Comparison of ENCODE assay signal across 9 cellular contexts in the genomic region with DNA sequence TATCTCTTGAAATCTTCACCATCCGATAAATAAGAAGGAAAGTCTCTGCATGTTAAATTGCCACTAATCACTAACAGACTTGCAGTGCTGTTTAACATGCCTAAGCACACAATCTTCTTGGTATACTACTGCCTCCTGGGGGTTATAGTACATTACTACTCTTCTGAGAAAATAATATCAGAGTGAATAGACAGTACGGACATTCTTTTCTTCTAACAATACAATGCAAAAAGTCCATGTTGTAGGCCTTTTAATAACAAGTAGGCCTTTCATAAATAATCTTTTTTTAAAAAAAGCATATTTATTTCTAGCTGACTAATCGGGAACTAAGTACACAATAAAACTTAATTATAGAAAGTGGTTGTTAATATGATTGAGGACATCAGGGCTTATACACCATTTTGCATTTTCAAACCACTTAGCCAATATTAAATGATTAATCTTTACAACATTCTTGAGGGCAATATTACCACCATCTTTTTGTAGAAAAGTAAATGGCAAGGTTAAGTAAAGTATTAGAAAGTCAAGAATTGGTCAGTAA.
DNase-seq lines count a peak whose midpoint lies in the region; ATAC-seq, FAIRE-seq and TF ChIP-seq lines count a peak whose summit lies in the region.
"Had no signal": no experiment of that assay in that cellular context is flagged by ENCODE, and none has a peak within 500 bp of the region (broad histone marks: within the 10 kb centered on the region; RNA-seq: fewer than 3 reads in every experiment).

No MANE protein-coding gene starts in this region.

- peaks cover 13% of the 10 kb centered on the region for H3K27me3 Mint-ChIP-seq in activated CD8-positive, alpha-beta T cell treated with anti-CD3 and anti-CD28 coated beads for 36 hours

- no peak overlapping the region for H3K27ac ChIP-seq in AG04450 (ENCODE audit: low read depth, low read length)
- H3K27ac ChIP-seq in heart left ventricle, result no peak overlapping the region
- H3K27ac ChIP-seq in sigmoid colon, result no peak overlapping the region
- H3K27ac ChIP-seq: epithelial cell of prostate had no signal

- peaks cover 0 to 4% (median 0%) of the 10 kb centered on the region in 12 donors for H3K4me1 ChIP-seq in heart left ventricle
- H3K4me1 ChIP-seq in sigmoid colon, result peaks cover 0 to 11% (median 1%) of the 10 kb centered on the region in 4 donors

- H3K9me3 Mint-ChIP-seq in activated CD8-positive, alpha-beta T cell treated with anti-CD3 and anti-CD28 coated beads for 36 hours, result no peaks in the 10 kb centered on the region

- WGBS in heart left ventricle, 4 donors, result 9 to 21% (median 17%) methylated on average over 3 of the region's 3 CpGs
- 4 to 18% methylated on average over 3 of the region's 3 CpGs for WGBS in sigmoid colon, 2 donors

- ATAC-seq in activated CD8-positive, alpha-beta T cell treated with anti-CD3 and anti-CD28 coated beads for 36 hours, result peak; percentile 67
- ATAC-seq in heart left ventricle (peak; percentile 79 to 93 (median 86)), GM18511 (IDR thresholded peaks at IDR 0.05; ENCODE audit: unreplicated experiment) (no peak)

- no peak overlapping the region for H3K27ac Mint-ChIP-seq in activated CD8-positive, alpha-beta T cell treated with anti-CD3 and anti-CD28 coated beads for 36 hours

- H3K9me3 ChIP-seq in AG04450 (ENCODE audit: control insufficient read depth, insufficient read depth, low read length) (no peaks in the 10 kb centered on the region), heart left ventricle (no peaks in the 10 kb centered on the region), sigmoid colon (no peaks in the 10 kb centered on the region)

- TF ChIP-seq POLR2A in GM12892 (IDR thresholded peaks at IDR 0.05; ENCODE audit: low read depth, low read length), result no peak
- no peak for TF ChIP-seq POLR2A in heart left ventricle (IDR thresholded peaks at IDR 0.05)
- TF ChIP-seq POLR2A in sigmoid colon (IDR thresholded peaks at IDR 0.05), result no peak

- no peaks in the 10 kb centered on the region for H3K4me1 Mint-ChIP-seq in activated CD8-positive, alpha-beta T cell treated with anti-CD3 and anti-CD28 coated beads for 36 hours (ENCODE audit: low read depth)

- no peak for TF ChIP-seq EP300 in sigmoid colon (IDR thresholded peaks at IDR 0.05)

- no peak overlapping the region for H3K4me3 Mint-ChIP-seq in activated CD8-positive, alpha-beta T cell treated with anti-CD3 and anti-CD28 coated beads for 36 hours

- TF ChIP-seq CTCF in AG04450 (IDR thresholded peaks at IDR 0.05; ENCODE audit: low read depth, low read length) (peak; percentile 76), heart left ventricle (IDR thresholded peaks at IDR 0.05) (peak; percentile 64 to 93 (median 78)), sigmoid colon (IDR thresholded peaks at IDR 0.05) (peak in 3 of 4 experiments; percentile 75 to 84 (median 79))
- peak; percentile 79 for TF ChIP-seq CTCF in activated CD8-positive, alpha-beta T cell treated with anti-CD3 and anti-CD28 coated beads for 36 hours (IDR thresholded peaks at IDR 0.05)

- peak; percentile 23 for DNase-seq in AG04450 (ENCODE audit: low read depth, low spot score)
- no peak for DNase-seq in GM12892 (ENCODE audit: insufficient read length)
- peak; percentile 85 for DNase-seq in NCI-H2171 treated with DMSO at 0.1 percent for 48 hours (lab: John Stamatoyannopoulos, UW)
- no peak for DNase-seq in activated CD8-positive, alpha-beta T cell treated with anti-CD3 and anti-CD28 coated beads for 36 hours
- DNase-seq in heart left ventricle, result no peak
- DNase-seq in sigmoid colon, result no peak
- DNase-seq in mucosa of gallbladder (ENCODE audit: low spot score), result no peak

- no peaks in the 10 kb centered on the region for H3K27me3 ChIP-seq in AG04450 (ENCODE audit: control insufficient read depth, insufficient read depth, low read length)
- no peaks in the 10 kb centered on the region for H3K27me3 ChIP-seq in heart left ventricle
- no peaks in the 10 kb centered on the region for H3K27me3 ChIP-seq in sigmoid colon

- H3K36me3 ChIP-seq in heart left ventricle (no peaks in the 10 kb centered on the region), sigmoid colon (no peaks in the 10 kb centered on the region)

- CTCF ChIA-PET in AG04450 (lab: Charles Lee), result interaction anchor here (0.6 to 3.7 kb wide), 5 partner anchors 8 to 575 kb away, joined by 3 to 23 read pairs (median 4); no protein-coding TSS in a partner anchor
- CTCF ChIA-PET in activated CD8-positive, alpha-beta T cell treated with anti-CD3 and anti-CD28 coated beads for 36 hours (lab: Charles Lee), result interaction anchor here (2.2 kb wide), 1 partner anchor 575 kb away, joined by 10 read pairs; no protein-coding TSS in a partner anchor

- H3K4me3 ChIP-seq in AG04450 (ENCODE audit: low read depth, low read length) (no peak overlapping the region), heart left ventricle (no peak overlapping the region), sigmoid colon (no peak overlapping the region)

- intact Hi-C loops in activated CD8-positive, alpha-beta T cell treated with anti-CD3 and anti-CD28 coated beads for 36 hours (cut with micrococcal nuclease), result loop anchor here (2.0 kb wide), 1 partner anchor 574 kb away; no protein-coding TSS in a partner anchor
- intact Hi-C loops in heart left ventricle (cut with DNase I), result loop anchor here (1.0 to 10.0 kb wide), 16 partner anchors 150 to 1920 kb away; no protein-coding TSS in a partner anchor
- intact Hi-C loops in sigmoid colon (cut with DNase I), result loop anchor here (1.0 to 10.0 kb wide), 4 partner anchors 150 to 710 kb away; no protein-coding TSS in a partner anchor

- POLR2A ChIA-PET in AG04450 (lab: Yijun Ruan, JAX), result no interaction called here
- POLR2A ChIA-PET in activated CD8-positive, alpha-beta T cell treated with anti-CD3 and anti-CD28 coated beads for 36 hours (lab: Charles Lee), result no interaction called here

- no peaks in the 10 kb centered on the region for H3K36me3 Mint-ChIP-seq in activated CD8-positive, alpha-beta T cell treated with anti-CD3 and anti-CD28 coated beads for 36 hours (ENCODE audit: low read depth)

- peak; percentile 33 for FAIRE-seq in GM12892 (lab: Jason Lieb, UNC)

Comparison
In these comparisons a context has a peak if more than half of its experiments do, and no peak if none do; other contexts are left out.
1. DNase-seq: peak in AG04450 (single experiment) and NCI-H2171 treated with DMSO at 0.1 percent for 48 hours (single experiment); none in GM12892 (single experiment), activated CD8-positive, alpha-beta T cell treated with anti-CD3 and anti-CD28 coated beads for 36 hours (single experiment), heart left ventricle (0 of 5), sigmoid colon (single experiment) and mucosa of gallbladder (single experiment).
2. Peak in every context shown above with its lines, with median percentiles within 50 percentile points of each other: CTCF ChIP-seq.